Comparison of ENCODE assay signal across 30 cellular contexts in the genomic region with DNA sequence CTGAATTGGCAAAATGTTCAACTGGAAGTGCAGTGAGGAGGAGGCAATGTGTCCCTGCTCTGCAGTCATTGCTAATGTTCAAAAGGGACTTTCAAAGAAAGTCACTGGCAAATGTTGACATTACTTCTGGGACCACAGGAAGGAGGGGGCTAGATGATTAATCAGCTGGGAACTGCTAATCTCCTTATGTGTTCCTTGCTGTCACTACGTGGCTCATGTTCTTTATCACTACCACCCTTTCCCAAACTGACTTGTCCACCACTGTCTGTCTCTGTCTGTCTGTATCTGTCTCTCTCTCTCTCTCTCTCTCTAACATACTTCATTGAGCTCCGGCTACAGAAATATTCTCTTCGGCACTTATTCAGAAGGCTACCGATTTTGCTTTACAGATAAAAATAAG.
DNase-seq lines count a peak whose midpoint lies in the region; ATAC-seq and TF ChIP-seq lines count a peak whose summit lies in the region.
"Had no signal": no experiment of that assay in that cellular context is flagged by ENCODE, and none has a peak within 500 bp of the region (broad histone marks: within the 10 kb centered on the region; RNA-seq: fewer than 3 reads in every experiment).

No MANE protein-coding gene starts in this region.

- ATAC-seq in HG02763 (IDR thresholded peaks at IDR 0.05; ENCODE audit: unreplicated experiment) (no peak), HG03571 (IDR thresholded peaks at IDR 0.05; ENCODE audit: unreplicated experiment) (no peak)

- no TSS peak for BruUV-seq in A673 (replicated peaks; lab: Mats Ljungman, UMichigan)

- H3K27me3 ChIP-seq in A673 (replicated peaks; ENCODE audit: insufficient read depth, low read depth, low read length, poor library complexity) = no peaks in the 10 kb centered on the region
- no peaks in the 10 kb centered on the region for H3K27me3 ChIP-seq in prostate gland (replicated peaks; ENCODE audit: insufficient read depth)
- H3K27me3 ChIP-seq: cardiac muscle cell, heart left ventricle, neural progenitor cell, right atrium auricular region, spleen had no signal

- TF ChIP-seq CTCF in A673 (conservative IDR thresholded peaks at IDR 0.05; ENCODE audit: low read depth, low read length) (no peak), prostate gland (IDR thresholded peaks at IDR 0.05) (no peak)

- TF ChIP-seq POLR2A in prostate gland (IDR thresholded peaks at IDR 0.05) = no peak

- no peak overlapping the region for H3K27ac ChIP-seq in A673 (ENCODE audit: low read depth, low read length, poor library complexity, severe bottlenecking)
- no peak overlapping the region for H3K27ac ChIP-seq in prostate gland
- H3K27ac ChIP-seq: coronary artery, heart left ventricle, neural progenitor cell, parathyroid adenoma, right atrium auricular region, RWPE1 had no signal

- no peaks in the 10 kb centered on the region for H3K9me3 ChIP-seq in A673 (ENCODE audit: low read depth, low read length, poor library complexity, severe bottlenecking)
- H3K9me3 ChIP-seq in prostate gland = no peaks in the 10 kb centered on the region
- H3K9me3 ChIP-seq: heart left ventricle, right atrium auricular region, spleen had no signal

- H3K4me3 ChIP-seq in A673 (ENCODE audit: low read depth, low read length, poor library complexity, severe bottlenecking) (no peak overlapping the region), prostate gland (no peak overlapping the region)
- H3K4me3 ChIP-seq: cardiac muscle cell, coronary artery, heart left ventricle, lung, neural progenitor cell, right atrium auricular region, SK-N-MC, spleen had no signal

- no peaks in the 10 kb centered on the region for H3K36me3 ChIP-seq in A673 (ENCODE audit: insufficient read depth, low read length, poor library complexity, severe bottlenecking)
- H3K36me3 ChIP-seq in prostate gland = no peaks in the 10 kb centered on the region
- H3K36me3 ChIP-seq: cardiac muscle cell, heart left ventricle, neural progenitor cell, right atrium auricular region had no signal

- intact Hi-C loops in A673 (cut with micrococcal nuclease; ENCODE audit: unreplicated experiment) = no loop called here
- intact Hi-C loops in prostate gland (cut with DNase I) = no loop called here

- POLR2A ChIA-PET in A673 (lab: Charles Lee; ENCODE audit: low non-redundant PET) = no interaction called here

- H3K4me1 ChIP-seq in A673 (ENCODE audit: insufficient read depth, low read length, poor library complexity, severe bottlenecking) (peaks cover 25% of the 10 kb centered on the region), prostate gland (replicated peaks) (no peaks in the 10 kb centered on the region)
- H3K4me1 ChIP-seq: heart left ventricle, parathyroid adenoma, right atrium auricular region, spleen had no signal

- DNase-seq in activated CD4-positive, alpha-beta T cell treated with anti-CD3 and anti-CD28 coated beads for 48 hours = peak; percentile 4
- DNase-seq in activated CD4-positive, alpha-beta T cell treated with anti-CD3 and anti-CD28 coated beads, Interleukin-2, amount 50 U/mL, for 4 hours = no peak
- peak; percentile 20 for DNase-seq in A673 (ENCODE audit: low spot score)
- DNase-seq in NCI-H82 treated with DMSO at 0.1 percent for 48 hours (lab: John Stamatoyannopoulos, UW; ENCODE audit: unreplicated experiment) = peak; percentile 68
- peak; percentile 38 for DNase-seq in myocyte (ENCODE audit: low read depth)
- no peak for DNase-seq in prostate gland (ENCODE audit: low spot score)
- DNase-seq: aorta; COR-L47; DMS79 treated with DMSO at 0.1 percent for 48 hours; effector memory CD4-positive, alpha-beta T cell; erythroblast; GF-D8; H7; heart left ventricle; NCI-H1092 treated with DMSO at 0.1 percent for 48 hours; NCI-H1930; NCI-H774; spleen; substantia nigra; T-helper 2 cell had no signal

- CTCF ChIA-PET in A673 (lab: Charles Lee) = no interaction called here

- WGBS in prostate gland = 73% methylated on average over 4 of the region's 4 CpGs

Comparison
In these comparisons a context has a peak if more than half of its experiments do, and no peak if none do; other contexts are left out.
1. DNase-seq: peak in activated CD4-positive, alpha-beta T cell treated with anti-CD3 and anti-CD28 coated beads for 48 hours (single experiment), A673 (single experiment), NCI-H82 treated with DMSO at 0.1 percent for 48 hours (single experiment) and myocyte (single experiment); none in activated CD4-positive, alpha-beta T cell treated with anti-CD3 and anti-CD28 coated beads, Interleukin-2, amount 50 U/mL, for 4 hours (0 of 2) and prostate gland (single experiment).